ENCODE assay signal across 8 cellular contexts in genomic region chr5:176530983-176531901, GRCh38. TPM values are rescaled to one million over a fixed set of nuclear protein-coding genes. Genes with fewer than 3 reads are reported as not detected.
DNase-seq lines count a peak whose midpoint lies in the region; ATAC-seq and TF ChIP-seq lines count a peak whose summit lies in the region.

No MANE protein-coding gene starts in this region.

- H3K27me3 ChIP-seq in lower lobe of right lung (ENCODE audit: low read depth), result no peaks in the 10 kb centered on the region
- no peaks in the 10 kb centered on the region for H3K27me3 ChIP-seq in upper lobe of right lung

- H3K27me3 Mint-ChIP-seq in activated T-helper 1 cell treated with anti-CD3 and anti-CD28 coated beads, Interleukin-12 subunit alpha, Interleukin-12 subunit beta, Interleukin-2, Interleukin-4 antibody, amounts not matched to agents 30 ng/mL and 10 ng/mL and 1 ng/mL, durations not matched to agents 14 hours and 24 hours and 36 hours (ENCODE audit: insufficient read depth), result no peaks in the 10 kb centered on the region
- H3K27me3 Mint-ChIP-seq in endothelial cell (ENCODE audit: unreplicated experiment), result peaks cover 10% of the 10 kb centered on the region

- H3K9me3 ChIP-seq in lower lobe of right lung (no peaks in the 10 kb centered on the region), upper lobe of right lung (no peaks in the 10 kb centered on the region)

- H3K36me3 Mint-ChIP-seq in activated T-helper 1 cell treated with anti-CD3 and anti-CD28 coated beads, Interleukin-12 subunit alpha, Interleukin-12 subunit beta, Interleukin-2, Interleukin-4 antibody, amounts not matched to agents 30 ng/mL and 10 ng/mL and 1 ng/mL, durations not matched to agents 14 hours and 24 hours and 36 hours (ENCODE audit: low read depth), result peaks cover 25% of the 10 kb centered on the region
- peaks cover 7% of the 10 kb centered on the region for H3K36me3 Mint-ChIP-seq in endothelial cell (ENCODE audit: low read depth, unreplicated experiment)

- peak; percentile 57 for DNase-seq in stimulated activated CD4-positive, alpha-beta T cell treated with anti-CD3 and anti-CD28 coated beads, Interleukin-15, amount 100 ng/mL, for 24 hours
- DNase-seq in stimulated activated CD4-positive, alpha-beta T cell treated with anti-CD3 and anti-CD28 coated beads, Interleukin-1b, Interleukin-23, amount 100 ng/mL, for 48 hours, result no peak
- DNase-seq in activated T-helper 1 cell treated with anti-CD3 and anti-CD28 coated beads, Interleukin-12 subunit alpha, Interleukin-12 subunit beta, Interleukin-2, Interleukin-4 antibody, amounts not matched to agents 30 ng/mL and 10 ng/mL and 1 ng/mL, durations not matched to agents 14 hours and 24 hours and 36 hours (ENCODE audit: low spot score), result no peak
- peak; percentile 41 for DNase-seq in lower lobe of right lung
- no peak for DNase-seq in upper lobe of right lung
- no peak for DNase-seq in endothelial cell (ENCODE audit: low spot score)
- no peak for DNase-seq in mesenteric fat pad (ENCODE audit: low spot score)
- DNase-seq in kidney glomerular epithelial cell (lab: John Stamatoyannopoulos, UW), result no peak

- H3K4me1 ChIP-seq in lower lobe of right lung (peaks cover 58% of the 10 kb centered on the region), upper lobe of right lung (peaks cover 49% of the 10 kb centered on the region)

- no peak overlapping the region for H3K4me3 ChIP-seq in lower lobe of right lung
- no peak overlapping the region for H3K4me3 ChIP-seq in upper lobe of right lung

- no peaks in the 10 kb centered on the region for H3K9me3 Mint-ChIP-seq in activated T-helper 1 cell treated with anti-CD3 and anti-CD28 coated beads, Interleukin-12 subunit alpha, Interleukin-12 subunit beta, Interleukin-2, Interleukin-4 antibody, amounts not matched to agents 30 ng/mL and 10 ng/mL and 1 ng/mL, durations not matched to agents 14 hours and 24 hours and 36 hours
- H3K9me3 Mint-ChIP-seq in endothelial cell (ENCODE audit: unreplicated experiment), result no peaks in the 10 kb centered on the region

- intact Hi-C loops in activated T-helper 1 cell treated with anti-CD3 and anti-CD28 coated beads, Interleukin-12 subunit alpha, Interleukin-12 subunit beta, Interleukin-2, Interleukin-4 antibody, amounts not matched to agents 30 ng/mL and 10 ng/mL and 1 ng/mL, durations not matched to agents 14 hours and 24 hours and 36 hours (cut with micrococcal nuclease), result loop anchor here (1.0 to 10.0 kb wide), 3 partner anchors 48 to 1064 kb away; partner anchors contain the start of genes LMAN2, RGS14 and TMED9
- intact Hi-C loops in lower lobe of right lung (cut with DNase I) (no loop called here), upper lobe of right lung (cut with DNase I) (no loop called here)

- peaks cover 46% of the 10 kb centered on the region for H3K36me3 ChIP-seq in lower lobe of right lung
- peaks cover 55% of the 10 kb centered on the region for H3K36me3 ChIP-seq in upper lobe of right lung

- peak overlapping the region; percentile 71 for H3K4me3 Mint-ChIP-seq in activated T-helper 1 cell treated with anti-CD3 and anti-CD28 coated beads, Interleukin-12 subunit alpha, Interleukin-12 subunit beta, Interleukin-2, Interleukin-4 antibody, amounts not matched to agents 30 ng/mL and 10 ng/mL and 1 ng/mL, durations not matched to agents 14 hours and 24 hours and 36 hours
- H3K4me3 Mint-ChIP-seq in endothelial cell (ENCODE audit: unreplicated experiment), result no peak overlapping the region

- TF ChIP-seq CTCF in lower lobe of right lung (IDR thresholded peaks at IDR 0.05) (no peak), upper lobe of right lung (IDR thresholded peaks at IDR 0.05) (no peak), endothelial cell (IDR thresholded peaks at IDR 0.05; ENCODE audit: unreplicated experiment) (no peak)

- H3K27ac Mint-ChIP-seq in activated T-helper 1 cell treated with anti-CD3 and anti-CD28 coated beads, Interleukin-12 subunit alpha, Interleukin-12 subunit beta, Interleukin-2, Interleukin-4 antibody, amounts not matched to agents 30 ng/mL and 10 ng/mL and 1 ng/mL, durations not matched to agents 14 hours and 24 hours and 36 hours, result peak overlapping the region; percentile 84
- no peak overlapping the region for H3K27ac Mint-ChIP-seq in endothelial cell (ENCODE audit: unreplicated experiment)

- H3K4me1 Mint-ChIP-seq in activated T-helper 1 cell treated with anti-CD3 and anti-CD28 coated beads, Interleukin-12 subunit alpha, Interleukin-12 subunit beta, Interleukin-2, Interleukin-4 antibody, amounts not matched to agents 30 ng/mL and 10 ng/mL and 1 ng/mL, durations not matched to agents 14 hours and 24 hours and 36 hours (ENCODE audit: low read depth), result peaks cover 39% of the 10 kb centered on the region
- peaks cover 39% of the 10 kb centered on the region for H3K4me1 Mint-ChIP-seq in endothelial cell (ENCODE audit: unreplicated experiment)

- H3K27ac ChIP-seq in lower lobe of right lung, result no peak overlapping the region
- peak overlapping the region; percentile 55 for H3K27ac ChIP-seq in upper lobe of right lung

- ATAC-seq in lower lobe of right lung (no peak), upper lobe of right lung (no peak)

RNA-seq across cellular contexts. Expression of gene RNF44, which starts 6.0 kb away (rescaled TPM):
- 78.0 and 80.3 TPM in 2 replicates for total RNA-seq in activated T-helper 1 cell treated with anti-CD3 and anti-CD28 coated beads, Interleukin-12 subunit alpha, Interleukin-12 subunit beta, Interleukin-2, Interleukin-4 antibody, amounts not matched to agents 30 ng/mL and 10 ng/mL and 1 ng/mL, durations not matched to agents 14 hours and 24 hours and 36 hours
- total RNA-seq in lower lobe of right lung, result 55.1 TPM
- total RNA-seq in upper lobe of right lung, result 48.0 TPM
- total RNA-seq in endothelial cell (ENCODE audit: unreplicated experiment), result 103 TPM
- total RNA-seq in mesenteric fat pad, result 23.5 TPM

RNA-seq across cellular contexts. Expression of gene CDHR2, which starts 17.9 kb away (rescaled TPM):
- total RNA-seq in activated T-helper 1 cell treated with anti-CD3 and anti-CD28 coated beads, Interleukin-12 subunit alpha, Interleukin-12 subunit beta, Interleukin-2, Interleukin-4 antibody, amounts not matched to agents 30 ng/mL and 10 ng/mL and 1 ng/mL, durations not matched to agents 14 hours and 24 hours and 36 hours, result 0.08 and 0.42 TPM in 2 replicates
- total RNA-seq in lower lobe of right lung (0.62 TPM), upper lobe of right lung (0.35 TPM), endothelial cell (ENCODE audit: unreplicated experiment) (0.85 TPM), mesenteric fat pad (0.45 TPM)

Comparison
In these comparisons a context has a peak if more than half of its experiments do, and no peak if none do; other contexts are left out.
1. DNase-seq: peak in stimulated activated CD4-positive, alpha-beta T cell treated with anti-CD3 and anti-CD28 coated beads, Interleukin-15, amount 100 ng/mL, for 24 hours (single experiment) and lower lobe of right lung (single experiment); none in stimulated activated CD4-positive, alpha-beta T cell treated with anti-CD3 and anti-CD28 coated beads, Interleukin-1b, Interleukin-23, amount 100 ng/mL, for 48 hours (single experiment), activated T-helper 1 cell treated with anti-CD3 and anti-CD28 coated beads, Interleukin-12 subunit alpha, Interleukin-12 subunit beta, Interleukin-2, Interleukin-4 antibody, amounts not matched to agents 30 ng/mL and 10 ng/mL and 1 ng/mL, durations not matched to agents 14 hours and 24 hours and 36 hours (single experiment), upper lobe of right lung (single experiment), endothelial cell (single experiment), mesenteric fat pad (single experiment) and kidney glomerular epithelial cell (single experiment).